11 cellular contexts compared by ENCODE assay signal in the genomic region with DNA sequence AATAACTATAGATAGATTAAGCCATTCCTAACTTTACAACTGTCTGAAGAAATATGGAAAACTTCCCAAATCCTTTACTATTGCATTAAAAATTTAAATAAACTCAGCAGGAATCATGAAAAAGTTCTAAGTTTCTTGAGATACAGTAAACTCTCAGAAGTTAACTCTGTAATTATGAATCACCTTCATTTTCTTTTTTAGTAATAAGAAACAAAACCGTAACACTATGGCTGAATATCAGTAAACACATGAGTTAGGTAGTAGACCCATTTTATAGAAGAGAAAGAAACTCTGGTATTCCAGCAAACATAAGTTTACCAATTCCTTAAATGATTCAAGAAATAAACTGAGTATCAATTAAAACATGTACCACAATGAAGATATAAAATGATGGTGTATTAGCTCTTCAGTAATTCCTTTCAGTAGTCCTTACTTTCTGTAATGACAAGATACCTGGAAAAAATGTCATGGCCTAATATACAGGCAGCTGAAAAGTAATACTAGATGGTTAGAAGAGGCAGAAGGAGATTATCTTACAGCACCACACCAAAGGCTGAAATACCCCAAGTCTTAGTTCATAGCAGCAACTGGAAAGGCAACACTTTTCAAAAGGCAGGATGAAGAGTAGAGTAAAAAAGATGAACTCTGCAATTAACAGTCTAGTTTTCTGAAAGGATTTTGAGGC. TPM values are rescaled to one million over a fixed set of nuclear protein-coding genes. Genes with fewer than 3 reads are reported as not detected.
DNase-seq lines count a peak whose midpoint lies in the region; ATAC-seq and TF ChIP-seq lines count a peak whose summit lies in the region.
"Had no signal": no experiment of that assay in that cellular context is flagged by ENCODE, and none has a peak within 500 bp of the region (broad histone marks: within the 10 kb centered on the region; RNA-seq: fewer than 3 reads in every experiment).

No MANE protein-coding gene starts in this region.

- H3K4me3 ChIP-seq in cardiac muscle cell (no peak overlapping the region), GM23248 (no peak overlapping the region)

- in situ Hi-C loops in GM23248 (cut with MboI) = no loop called here

- H3K36me3 Mint-ChIP-seq in activated naive CD8-positive, alpha-beta T cell = peaks cover 4% of the 10 kb centered on the region
- H3K36me3 Mint-ChIP-seq in stimulated activated effector memory CD8-positive, alpha-beta T cell treated with anti-CD3 and anti-CD28 coated beads, Interleukin-12 subunit alpha, Interleukin-12 subunit beta, amount 100 ng/mL, for 72 hours = peaks cover 53% of the 10 kb centered on the region

- no peak for TF ChIP-seq CTCF in cardiac muscle cell (IDR thresholded peaks at IDR 0.05; ENCODE audit: low read depth, low read length)

- H3K27ac Mint-ChIP-seq in activated naive CD8-positive, alpha-beta T cell = peak overlapping the region; percentile 79
- peak overlapping the region; percentile 78 for H3K27ac Mint-ChIP-seq in stimulated activated effector memory CD8-positive, alpha-beta T cell treated with anti-CD3 and anti-CD28 coated beads, Interleukin-12 subunit alpha, Interleukin-12 subunit beta, amount 100 ng/mL, for 72 hours

- intact Hi-C loops in cardiac septum (cut with DNase I) = no loop called here

- no peak overlapping the region for H3K9ac ChIP-seq in GM23248

- peaks cover 31% of the 10 kb centered on the region for H3K4me1 ChIP-seq in cardiac muscle cell (ENCODE audit: low read depth)
- peaks cover 34% of the 10 kb centered on the region for H3K4me1 ChIP-seq in GM23248 (ENCODE audit: insufficient read depth)

- peak; percentile 11 for ATAC-seq in HG02870 (IDR thresholded peaks at IDR 0.05; ENCODE audit: unreplicated experiment)
- peak; percentile 77 for ATAC-seq in stimulated activated effector memory CD8-positive, alpha-beta T cell treated with anti-CD3 and anti-CD28 coated beads, Interleukin-12 subunit alpha, Interleukin-12 subunit beta, amount 100 ng/mL, for 72 hours

- H3K4me2 ChIP-seq in GM23248 (ENCODE audit: unreplicated experiment) = no peak overlapping the region

- peaks cover 35% of the 10 kb centered on the region; the same call in 1 of the 2 replicates for H3F3A ChIP-seq in GM23248 (ENCODE audit: insufficient read depth)

- H3K36me3 ChIP-seq in cardiac muscle cell (no peaks in the 10 kb centered on the region), GM23248 (ENCODE audit: low read depth) (peaks cover 13% of the 10 kb centered on the region; the same call in 1 of the 2 replicates)

- peak overlapping the region; percentile 21 for H3K4me3 Mint-ChIP-seq in activated naive CD8-positive, alpha-beta T cell
- H3K4me3 Mint-ChIP-seq in stimulated activated effector memory CD8-positive, alpha-beta T cell treated with anti-CD3 and anti-CD28 coated beads, Interleukin-12 subunit alpha, Interleukin-12 subunit beta, amount 100 ng/mL, for 72 hours = peak overlapping the region; percentile 42

- no peaks in the 10 kb centered on the region for H3K27me3 ChIP-seq in cardiac muscle cell
- H3K27me3 ChIP-seq in GM23248 (replicated peaks; ENCODE audit: insufficient read depth) = no peaks in the 10 kb centered on the region

- 89 to 100% methylated on average over 1 of the region's 1 CpG for WGBS in GM23248 (ENCODE audit: low coverage in 1 of 2, low lambda C conversion rate in 2 of 2, missing lambda C conversion rate in 2 of 2), 2 experiments

- peak overlapping the region; percentile 61 for H3K27ac ChIP-seq in cardiac muscle cell
- no peak overlapping the region for H3K27ac ChIP-seq in GM23248
- H3K27ac ChIP-seq: HL-60 had no signal

- peaks cover 27% of the 10 kb centered on the region for H4K20me1 ChIP-seq in GM23248 (ENCODE audit: insufficient read depth)

- peaks cover 100% of the 10 kb centered on the region for H3K79me2 ChIP-seq in GM23248 (ENCODE audit: insufficient read depth)

- H3K9me3 Mint-ChIP-seq in activated naive CD8-positive, alpha-beta T cell (ENCODE audit: low read depth) = no peaks in the 10 kb centered on the region
- H3K9me3 Mint-ChIP-seq in stimulated activated effector memory CD8-positive, alpha-beta T cell treated with anti-CD3 and anti-CD28 coated beads, Interleukin-12 subunit alpha, Interleukin-12 subunit beta, amount 100 ng/mL, for 72 hours = no peaks in the 10 kb centered on the region

- peak in 1 of 2 donors; percentile 9 for DNase-seq in cardiac muscle cell (ENCODE audit: low read depth in 1 of 2, low spot score in 1 of 2)
- no peak for DNase-seq in cardiac septum (ENCODE audit: low spot score)
- no peak for DNase-seq in stimulated activated effector memory CD8-positive, alpha-beta T cell treated with anti-CD3 and anti-CD28 coated beads, Interleukin-12 subunit alpha, Interleukin-12 subunit beta, amount 100 ng/mL, for 72 hours (ENCODE audit: low spot score in 2 of 2)
- no peak for DNase-seq in mucosa of gallbladder (ENCODE audit: low spot score)
- DNase-seq in NCI-H226 = no peak
- DNase-seq in GM23248 = no peak
- DNase-seq: activated gamma-delta T cell treated with Interleukin-2 at 50 U/mL for 16 hours, NCI-H2107 had no signal

- H2AFZ ChIP-seq in GM23248 = no peak overlapping the region

- H3K4me1 Mint-ChIP-seq in activated naive CD8-positive, alpha-beta T cell (ENCODE audit: low read depth) = peaks cover 55% of the 10 kb centered on the region
- H3K4me1 Mint-ChIP-seq in stimulated activated effector memory CD8-positive, alpha-beta T cell treated with anti-CD3 and anti-CD28 coated beads, Interleukin-12 subunit alpha, Interleukin-12 subunit beta, amount 100 ng/mL, for 72 hours = peaks cover 35% of the 10 kb centered on the region

- H3K9me3 ChIP-seq in cardiac muscle cell (ENCODE audit: low read depth) = no peaks in the 10 kb centered on the region
- H3K9me3 ChIP-seq in GM23248 (ENCODE audit: low read depth) = no peaks in the 10 kb centered on the region

- H3K27me3 Mint-ChIP-seq in activated naive CD8-positive, alpha-beta T cell = no peaks in the 10 kb centered on the region

- H3K9me2 ChIP-seq in GM23248 (ENCODE audit: insufficient read depth) = no peaks in the 10 kb centered on the region

RNA-seq across cellular contexts. Expression of gene TRIP12, which starts 11.5 kb away (rescaled TPM):
- 92.6 and 190 TPM in 2 replicates for total RNA-seq in cardiac muscle cell
- 57.5 and 81.8 TPM in 2 replicates for polyA plus RNA-seq in cardiac muscle cell
- 222 TPM for total RNA-seq in cardiac septum
- total RNA-seq in mucosa of gallbladder = 204 TPM
- total RNA-seq in GM23248 (2014; rRNA removed; shearing (Covaris generic)) = 121 and 124 TPM in 2 replicates
- 52.0 and 52.2 TPM in 2 replicates for polyA plus RNA-seq in GM23248 (2016; fragmentation: Nextera tagmentation; extraction: Ambion mirVana)

RNA-seq across cellular contexts. Expression of gene FBXO36, which starts 12.0 kb away (rescaled TPM):
- total RNA-seq in cardiac muscle cell (2.8 and 5.7 TPM in 2 replicates), cardiac septum (1.2 TPM), mucosa of gallbladder (2.3 TPM)
- polyA plus RNA-seq in cardiac muscle cell (4.8 and 10.1 TPM in 2 replicates), GM23248 (2016; fragmentation: Nextera tagmentation; extraction: Ambion mirVana) (6.3 and 6.5 TPM in 2 replicates)
- total RNA-seq in GM23248 (2014; rRNA removed; shearing (Covaris generic)) = 2.3 and 5.3 TPM in 2 replicates
